Comparison of ENCODE assay signal across 9 cellular contexts in the genomic region with DNA sequence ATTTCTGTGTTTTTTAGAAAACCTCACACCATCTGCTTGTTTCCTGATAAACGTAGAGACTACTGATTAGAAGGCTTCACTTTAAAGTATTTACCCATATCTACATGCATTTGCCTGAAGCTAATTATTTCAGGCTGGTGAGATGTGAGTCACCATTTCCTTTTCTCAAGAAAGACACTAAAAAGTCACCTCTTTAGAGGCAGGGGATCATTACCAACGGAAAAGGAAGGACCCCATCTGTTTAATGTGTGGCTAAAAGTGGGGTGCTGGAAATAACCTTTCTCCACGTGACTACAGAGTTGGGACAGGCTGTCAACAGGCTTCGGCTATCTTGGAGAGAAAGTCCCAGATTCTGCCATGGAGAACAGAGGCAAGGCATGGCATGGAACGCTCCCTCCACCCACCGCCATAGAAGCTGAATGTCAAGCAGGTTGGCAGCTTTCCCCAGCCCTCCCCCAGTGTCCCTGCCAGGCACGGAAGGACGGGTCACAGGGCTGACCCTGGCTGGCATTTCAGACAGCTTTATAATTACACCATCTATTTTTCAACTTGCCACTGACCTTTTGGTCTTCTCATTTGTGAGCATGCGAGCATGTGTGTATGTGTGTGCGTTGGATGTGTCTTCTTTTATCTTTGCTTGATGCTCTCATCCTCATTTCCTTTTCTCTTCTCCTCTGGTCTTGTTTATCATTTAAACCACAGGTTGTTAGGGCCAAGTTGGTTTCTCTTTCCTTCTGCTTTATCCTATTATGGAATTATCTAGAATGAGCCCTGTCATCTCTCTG.
DNase-seq lines count a peak whose midpoint lies in the region; ATAC-seq and TF ChIP-seq lines count a peak whose summit lies in the region.
"Had no signal": no experiment of that assay in that cellular context is flagged by ENCODE, and none has a peak within 500 bp of the region (broad histone marks: within the 10 kb centered on the region; RNA-seq: fewer than 3 reads in every experiment).

No MANE protein-coding gene starts in this region.

- 31 to 46% methylated on average over 10 of the region's 10 CpGs for WGBS in lower leg skin, 2 donors

- ATAC-seq in activated naive CD4-positive, alpha-beta T cell treated with anti-CD3 and anti-CD28 coated beads, Interleukin-2, amount 50 U/mL, for 72 hours: peak; percentile 88 to 90
- no peak for ATAC-seq in HG02840 (IDR thresholded peaks at IDR 0.05; ENCODE audit: low FRiP score, unreplicated experiment)

- DNase-seq in COLO829 (ENCODE audit: low spot score): peak; percentile 37
- DNase-seq in NCI-H226: peak; percentile 79
- DNase-seq in activated naive CD4-positive, alpha-beta T cell treated with anti-CD3 and anti-CD28 coated beads, Interleukin-2, amount 50 U/mL, for 72 hours (ENCODE audit: low spot score in 2 of 2): peak; percentile 29 to 74
- DNase-seq in nucleus accumbens (lab: John Stamatoyannopoulos, UW): peak in 43 of 56 donors; percentile 2 to 69 (median 31)
- no peak for DNase-seq in lower leg skin (ENCODE audit: low spot score in 2 of 2)
- no peak for DNase-seq in D341Med (ENCODE audit: low spot score)
- DNase-seq in NCI-H2227 treated with DMSO at 0.1 percent for 48 hours (lab: John Stamatoyannopoulos, UW): no peak

- peaks cover 12 to 14% of the 10 kb centered on the region in 2 donors for H3K9me3 Mint-ChIP-seq in activated naive CD4-positive, alpha-beta T cell treated with anti-CD3 and anti-CD28 coated beads, Interleukin-2, amount 50 U/mL, for 72 hours

- peaks cover 5 to 19% of the 10 kb centered on the region in 2 donors for H3K36me3 Mint-ChIP-seq in activated naive CD4-positive, alpha-beta T cell treated with anti-CD3 and anti-CD28 coated beads, Interleukin-2, amount 50 U/mL, for 72 hours

- TF ChIP-seq POLR2A in lower leg skin (IDR thresholded peaks at IDR 0.05): no peak

- no peak overlapping the region for H3K4me3 ChIP-seq in lower leg skin (ENCODE audit: low read depth, poor library complexity, severe bottlenecking)
- H3K4me3 ChIP-seq: PC-9 had no signal

- peak overlapping the region; percentile 97 to 98 for H3K27ac Mint-ChIP-seq in activated naive CD4-positive, alpha-beta T cell treated with anti-CD3 and anti-CD28 coated beads, Interleukin-2, amount 50 U/mL, for 72 hours

- intact Hi-C loops in lower leg skin (cut with DNase I; ENCODE audit: low total_unique reads): no loop called here

- no peak for TF ChIP-seq CTCF in lower leg skin (IDR thresholded peaks at IDR 0.05)

Comparison
In these comparisons a context has a peak if more than half of its experiments do, and no peak if none do; other contexts are left out.
1. DNase-seq: peak in COLO829 (single experiment), NCI-H226 (single experiment), activated naive CD4-positive, alpha-beta T cell treated with anti-CD3 and anti-CD28 coated beads, Interleukin-2, amount 50 U/mL, for 72 hours (2 of 2) and nucleus accumbens (43 of 56); none in lower leg skin (0 of 2), D341Med (single experiment) and NCI-H2227 treated with DMSO at 0.1 percent for 48 hours (single experiment).